Comparison of ENCODE assay signal across 13 cellular contexts in genomic region chr11:30487200-30487898, GRCh38.
DNase-seq lines count a peak whose midpoint lies in the region; ATAC-seq, FAIRE-seq and TF ChIP-seq lines count a peak whose summit lies in the region.
"Had no signal": no experiment of that assay in that cellular context is flagged by ENCODE, and none has a peak within 500 bp of the region (broad histone marks: within the 10 kb centered on the region; RNA-seq: fewer than 3 reads in every experiment).

No MANE protein-coding gene starts in this region.

- CTCF ChIA-PET in WTC11 (lab: Charles Lee): no interaction called here

- no peaks in the 10 kb centered on the region for H3K4me1 ChIP-seq in Karpas-422 (ENCODE audit: low read length)

- H3K9ac ChIP-seq in Karpas-422 (ENCODE audit: low read length): no peak overlapping the region

- H3K9me2 ChIP-seq in Karpas-422 (replicated peaks; ENCODE audit: insufficient read depth, low read length): no peaks in the 10 kb centered on the region

- TF ChIP-seq CTCF in WTC11 (IDR thresholded peaks at IDR 0.05): no peak
- no peak for TF ChIP-seq CTCF in GM10266 (IDR thresholded peaks at IDR 0.05; ENCODE audit: control insufficient read depth, insufficient read depth, low read depth, missing control alignments)

- no peak overlapping the region for H3K4me2 ChIP-seq in Karpas-422 (ENCODE audit: low read depth, low read length, poor library complexity, severe bottlenecking)

- no peak overlapping the region for H2AFZ ChIP-seq in Karpas-422 (ENCODE audit: low read length)

- no peak overlapping the region for H3K4me3 Mint-ChIP-seq in WTC11
- H3K4me3 Mint-ChIP-seq: activated T-cell treated with anti-CD3 and anti-CD28 coated beads, Interleukin-2, amount 50 U/mL, for 4 hours; CD4-positive, alpha-beta memory T cell had no signal

- H3K4me1 Mint-ChIP-seq in WTC11: peaks cover 43% of the 10 kb centered on the region
- H3K4me1 Mint-ChIP-seq: CD4-positive, alpha-beta memory T cell had no signal

- DNase-seq in Jurkat, Clone E6-1 (ENCODE audit: low read depth, low spot score): peak; percentile 18
- DNase-seq in WTC11 (ENCODE audit: low spot score) (no peak), iris pigment epithelial cell (ENCODE audit: low read depth) (peak; percentile 49), skeletal muscle cell (ENCODE audit: low read depth) (peak; percentile 22), GM12891 (ENCODE audit: insufficient read length, low spot score) (no peak), GM10266 (ENCODE audit: extremely low spot score) (no peak), NCI-H1048 (lab: John Stamatoyannopoulos, UW) (no peak), Karpas-422 (no peak)
- DNase-seq: activated T-cell treated with anti-CD3 and anti-CD28 coated beads, Interleukin-2, amount 50 U/mL, for 4 hours; CD4-positive, alpha-beta memory T cell; NCI-H1694 treated with DMSO at 0.1 percent for 48 hours; PC-3 had no signal

- no peak overlapping the region for H3K27ac ChIP-seq in Karpas-422 (ENCODE audit: low read length)

- H3K27me3 Mint-ChIP-seq in WTC11 (ENCODE audit: low read depth): no peaks in the 10 kb centered on the region

- H3K27me3 ChIP-seq in Karpas-422 (ENCODE audit: low read length): no peaks in the 10 kb centered on the region
- H3K27me3 ChIP-seq: cardiac muscle cell had no signal

- H3K27ac Mint-ChIP-seq in WTC11: no peak overlapping the region
- H3K27ac Mint-ChIP-seq: CD4-positive, alpha-beta memory T cell had no signal

- H3K79me2 ChIP-seq in Karpas-422 (ENCODE audit: low read length): no peaks in the 10 kb centered on the region

- no peak overlapping the region for H3K4me3 ChIP-seq in Jurkat, Clone E6-1 (ENCODE audit: low read length)
- no peak overlapping the region for H3K4me3 ChIP-seq in skeletal muscle cell (ENCODE audit: low read depth, low read length)
- no peak overlapping the region for H3K4me3 ChIP-seq in Karpas-422 (ENCODE audit: low read length)
- H3K4me3 ChIP-seq: cardiac muscle cell had no signal

- no peak for ATAC-seq in WTC11
- ATAC-seq: activated T-cell treated with anti-CD3 and anti-CD28 coated beads, Interleukin-2, amount 50 U/mL, for 4 hours; PC-3 had no signal

- no peaks in the 10 kb centered on the region for H3K9me3 Mint-ChIP-seq in WTC11
- H3K9me3 Mint-ChIP-seq: activated T-cell treated with anti-CD3 and anti-CD28 coated beads, Interleukin-2, amount 50 U/mL, for 4 hours had no signal

- H3K9me3 ChIP-seq in Karpas-422 (ENCODE audit: low read length): no peaks in the 10 kb centered on the region

- FAIRE-seq in GM12891 (lab: Jason Lieb, UNC): no peak

- no peak for TF ChIP-seq POLR2A in GM12891 (IDR thresholded peaks at IDR 0.05; ENCODE audit: low read depth, low read length)

- no peaks in the 10 kb centered on the region for H3K36me3 Mint-ChIP-seq in WTC11
- H3K36me3 Mint-ChIP-seq: CD4-positive, alpha-beta memory T cell had no signal

- H4K20me1 ChIP-seq in Karpas-422 (ENCODE audit: insufficient read depth, low read depth, low read length): no peaks in the 10 kb centered on the region

- POLR2A ChIA-PET in WTC11 (lab: Charles Lee): no interaction called here

- H3K36me3 ChIP-seq in Karpas-422 (ENCODE audit: insufficient read depth, low read length): no peaks in the 10 kb centered on the region
- H3K36me3 ChIP-seq: cardiac muscle cell had no signal

TF ChIP-seq in WTC11, 78 proteins besides CTCF, POLR2A, EP300 and RAD21:
- TF ChIP-seq SP1 (CRISPR knock-in tag; conservative IDR thresholded peaks at IDR 0.05) (no peak), ARID4B (CRISPR knock-in tag; IDR thresholded peaks at IDR 0.05; ENCODE audit: borderline replicate concordance) (no peak), ZNF121 (CRISPR knock-in tag; IDR thresholded peaks at IDR 0.05) (0 out of 2 replicates have a peak, but pooled peaks have one; percentile 49)

TF ChIP-seq in GM12891, 5 proteins besides CTCF, POLR2A, EP300 and RAD21:
- TF ChIP-seq SPI1 (IDR thresholded peaks at IDR 0.05; ENCODE audit: low read depth, low read length) (no peak), POLR2AphosphoS5 (IDR thresholded peaks at IDR 0.05; ENCODE audit: low read depth, low read length) (no peak), POU2F2 (IDR thresholded peaks at IDR 0.05; ENCODE audit: low read depth, low read length) (no peak), TAF1 (IDR thresholded peaks at IDR 0.05; ENCODE audit: low read depth, low read length) (no peak), PAX5 (IDR thresholded peaks at IDR 0.05; ENCODE audit: insufficient read depth, low read length, severe bottlenecking) (no peak)

Comparison
In these comparisons a context has a peak if more than half of its experiments do, and no peak if none do; other contexts are left out.
1. DNase-seq: peak in Jurkat, Clone E6-1 (single experiment), iris pigment epithelial cell (single experiment) and skeletal muscle cell (single experiment); none in WTC11 (single experiment), GM12891 (single experiment), GM10266 (single experiment), NCI-H1048 (single experiment) and Karpas-422 (single experiment).